In the genomic region with DNA sequence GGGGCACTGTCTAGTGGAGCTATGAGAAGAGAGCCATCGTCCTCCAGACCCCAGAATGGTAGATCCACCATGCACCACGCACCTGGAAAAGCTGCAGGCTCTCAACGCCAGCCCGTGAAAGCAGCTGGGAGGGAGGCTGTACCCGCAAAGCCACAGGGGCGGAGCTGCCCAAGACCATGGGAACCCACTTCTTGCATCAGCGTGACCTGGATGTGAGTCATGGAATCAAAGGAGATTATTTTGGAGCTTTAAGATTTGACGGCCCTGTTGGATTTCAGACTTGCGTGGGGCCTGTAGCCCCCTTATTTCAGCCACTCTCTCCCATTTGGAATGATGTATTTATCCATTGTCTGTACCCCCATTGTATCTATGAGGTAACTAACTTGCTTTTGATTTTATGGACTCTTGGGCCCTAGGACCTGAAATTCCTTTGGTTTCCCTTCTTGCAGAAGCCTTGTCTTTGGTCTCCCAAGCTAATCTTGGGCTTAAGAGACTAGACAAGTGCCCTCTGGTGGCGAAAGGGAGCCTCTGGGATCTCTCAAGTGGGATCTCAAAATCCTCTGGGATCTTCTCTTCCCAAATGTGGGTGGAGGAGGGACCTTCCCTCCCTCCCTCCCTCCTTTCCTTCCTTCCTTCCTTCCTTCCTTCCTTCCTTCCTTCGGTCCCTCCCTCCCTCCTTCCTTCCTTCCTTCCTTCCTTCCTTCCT, we compare ENCODE assay signal across 8 cellular contexts. TPM values are rescaled to one million over a fixed set of nuclear protein-coding genes. Genes with fewer than 3 reads are reported as not detected.
A peak's percentile ranks its signal among the peaks of the same experiment; 100 is the strongest.
DNase-seq lines count a peak whose midpoint lies in the region; ATAC-seq and TF ChIP-seq lines count a peak whose summit lies in the region.

No MANE protein-coding gene starts in this region.

- peak; percentile 38; the same call in 1 of the 2 replicates for TF ChIP-seq CTCF in LNCAP (IDR thresholded peaks at IDR 0.05)

- DNase-seq in NCI-H2029 (lab: John Stamatoyannopoulos, UW) (peak; percentile 1), NCI-H2029 treated with DMSO at 0.1 percent for 48 hours (lab: John Stamatoyannopoulos, UW) (no peak), astrocyte of the hippocampus (ENCODE audit: low read depth, low spot score) (peak; percentile 55), left lobe of liver (ENCODE audit: low spot score) (no peak), AML-193 (lab: John Stamatoyannopoulos, UW) (no peak)

- ATAC-seq in left lobe of liver: peak; percentile 78
- ATAC-seq in GM18867 (IDR thresholded peaks at IDR 0.05; ENCODE audit: unreplicated experiment): no peak
- no peak for ATAC-seq in HG02678 (IDR thresholded peaks at IDR 0.05; ENCODE audit: unreplicated experiment)

RNA-seq across cellular contexts. Expression of a gene that starts 58.2 kb away (rescaled TPM):
- total RNA-seq in left lobe of liver: 30.3 TPM

Comparison
In these comparisons a context has a peak if more than half of its experiments do, and no peak if none do; other contexts are left out.
1. DNase-seq: peak in NCI-H2029 (single experiment) and astrocyte of the hippocampus (single experiment); none in NCI-H2029 treated with DMSO at 0.1 percent for 48 hours (single experiment), left lobe of liver (single experiment) and AML-193 (0 of 2).